In genomic region chr6:160950507-160950906, GRCh38 we compare ENCODE assay signal across 12 cellular contexts. TPM values are rescaled to one million over a fixed set of nuclear protein-coding genes. Genes with fewer than 3 reads are reported as not detected.
DNase-seq lines count a peak whose midpoint lies in the region; TF ChIP-seq lines count a peak whose summit lies in the region.
"Had no signal": no experiment of that assay in that cellular context is flagged by ENCODE, and none has a peak within 500 bp of the region (broad histone marks: within the 10 kb centered on the region; RNA-seq: fewer than 3 reads in every experiment).

No MANE protein-coding gene starts in this region.

- H3K27ac ChIP-seq in esophagus muscularis mucosa (replicated peaks in 1 of 4), result no peak overlapping the region
- H3K27ac ChIP-seq in sigmoid colon, result peak overlapping the region in 1 of 4 donors; percentile 3
- H3K27ac ChIP-seq: BLaER1 had no signal

- H3K4me1 Mint-ChIP-seq in endothelial cell (ENCODE audit: unreplicated experiment), result no peaks in the 10 kb centered on the region
- H3K4me1 Mint-ChIP-seq: naive thymus-derived CD4-positive, alpha-beta T cell had no signal

- H3K4me3 Mint-ChIP-seq in endothelial cell (ENCODE audit: unreplicated experiment), result no peak overlapping the region
- H3K4me3 Mint-ChIP-seq: naive thymus-derived CD4-positive, alpha-beta T cell had no signal

- H3K36me3 ChIP-seq in esophagus muscularis mucosa, result no peaks in the 10 kb centered on the region
- no peaks in the 10 kb centered on the region for H3K36me3 ChIP-seq in sigmoid colon
- H3K36me3 ChIP-seq: BLaER1 had no signal

- no peak overlapping the region for H3K4me3 ChIP-seq in esophagus muscularis mucosa
- H3K4me3 ChIP-seq in sigmoid colon, result no peak overlapping the region
- H3K4me3 ChIP-seq: BLaER1 had no signal

- intact Hi-C loops in esophagus muscularis mucosa (cut with DNase I) (no loop called here), sigmoid colon (cut with DNase I) (no loop called here)

- H3K9me3 Mint-ChIP-seq in endothelial cell (ENCODE audit: unreplicated experiment), result no peaks in the 10 kb centered on the region
- H3K9me3 Mint-ChIP-seq: naive thymus-derived CD4-positive, alpha-beta T cell had no signal

- 33% methylated on average over 4 of the region's 4 CpGs for WGBS in esophagus muscularis mucosa
- WGBS in sigmoid colon, 2 donors, result 26 to 38% methylated on average over 4 of the region's 4 CpGs

- TF ChIP-seq CTCF in esophagus muscularis mucosa (IDR thresholded peaks at IDR 0.05) (no peak), sigmoid colon (IDR thresholded peaks at IDR 0.05) (no peak), endothelial cell (IDR thresholded peaks at IDR 0.05; ENCODE audit: unreplicated experiment) (no peak)

- no peak overlapping the region for H3K27ac Mint-ChIP-seq in endothelial cell (ENCODE audit: unreplicated experiment)
- H3K27ac Mint-ChIP-seq: naive thymus-derived CD4-positive, alpha-beta T cell had no signal

- no peak for TF ChIP-seq EP300 in esophagus muscularis mucosa (IDR thresholded peaks at IDR 0.05)
- no peak for TF ChIP-seq EP300 in sigmoid colon (IDR thresholded peaks at IDR 0.05)

- H3K4me1 ChIP-seq in esophagus muscularis mucosa (peaks cover 4 to 12% (median 9%) of the 10 kb centered on the region in 4 donors), sigmoid colon (peaks cover 0 to 12% (median 2%) of the 10 kb centered on the region in 4 donors)
- H3K4me1 ChIP-seq: BLaER1 had no signal

- H3K27me3 Mint-ChIP-seq in endothelial cell (ENCODE audit: unreplicated experiment), result no peaks in the 10 kb centered on the region

- DNase-seq in AG08395 (ENCODE audit: low spot score) (peak; percentile 60), NCI-H748 (lab: John Stamatoyannopoulos, UW; ENCODE audit: unreplicated experiment) (peak; percentile 37), esophagus muscularis mucosa (ENCODE audit: extremely low spot score) (peak; percentile 39), myocyte (ENCODE audit: low read depth) (peak; percentile 68), NCI-H2227 treated with DMSO at 0.1 percent for 48 hours (lab: John Stamatoyannopoulos, UW) (no peak), SIG-M5 treated with dmso at 0.1 percent for 504 hours (lab: John Stamatoyannopoulos, UW; ENCODE audit: unreplicated experiment) (no peak), sigmoid colon (no peak), endothelial cell (ENCODE audit: low spot score) (no peak)
- DNase-seq: hippocampal formation; naive thymus-derived CD4-positive, alpha-beta T cell; stimulated activated CD4-positive, alpha-beta T cell treated with anti-CD3 and anti-CD28 coated beads, Interleukin-2, amount 100 ng/mL, for 24 hours had no signal

- H3K9me3 ChIP-seq in esophagus muscularis mucosa (no peaks in the 10 kb centered on the region), sigmoid colon (no peaks in the 10 kb centered on the region)
- H3K9me3 ChIP-seq: BLaER1 had no signal

- TF ChIP-seq POLR2A in esophagus muscularis mucosa (IDR thresholded peaks at IDR 0.05; ENCODE audit: low read depth), result no peak
- TF ChIP-seq POLR2A in sigmoid colon (IDR thresholded peaks at IDR 0.05), result no peak

- H3K27me3 ChIP-seq in esophagus muscularis mucosa, result peaks cover 0 to 1% (median 0%) of the 10 kb centered on the region in 4 donors
- no peaks in the 10 kb centered on the region for H3K27me3 ChIP-seq in sigmoid colon
- H3K27me3 ChIP-seq: BLaER1 had no signal

- H3K36me3 Mint-ChIP-seq in endothelial cell (ENCODE audit: low read depth, unreplicated experiment), result no peaks in the 10 kb centered on the region
- H3K36me3 Mint-ChIP-seq: naive thymus-derived CD4-positive, alpha-beta T cell had no signal

RNA-seq across cellular contexts. Expression of gene MAP3K4, which starts 41.1 kb away (rescaled TPM):
- 10 to 100 TPM; 17.9 to 22.8 (median 21.5) TPM for total RNA-seq in esophagus muscularis mucosa
- total RNA-seq in myocyte, result 23.5 and 27.7 TPM in 2 replicates
- 19.8 TPM for polyA plus RNA-seq in myocyte (2012)
- total RNA-seq in sigmoid colon, result 10 to 100 TPM; 22.7 to 79.2 (median 27.5) TPM
- 10 to 100 TPM in 1 of 3 donors, 1 to 10 TPM in 2; 4.6 to 12.7 (median 9.0) TPM for polyA plus RNA-seq in sigmoid colon
- total RNA-seq in endothelial cell (ENCODE audit: unreplicated experiment), result 41.2 TPM

Comparison
In these comparisons a context has a peak if more than half of its experiments do, and no peak if none do; other contexts are left out.
1. DNase-seq: peak in AG08395 (single experiment), NCI-H748 (single experiment), esophagus muscularis mucosa (single experiment) and myocyte (single experiment); none in NCI-H2227 treated with DMSO at 0.1 percent for 48 hours (single experiment), SIG-M5 treated with dmso at 0.1 percent for 504 hours (single experiment), sigmoid colon (single experiment) and endothelial cell (single experiment).